Comparison of ENCODE assay signal across 11 cellular contexts in genomic region chr7:2640858-2641257, GRCh38. TPM values are rescaled to one million over a fixed set of nuclear protein-coding genes. Genes with fewer than 3 reads are reported as not detected.
DNase-seq lines count a peak whose midpoint lies in the region; ATAC-seq, FAIRE-seq and TF ChIP-seq lines count a peak whose summit lies in the region.
"Had no signal": no experiment of that assay in that cellular context is flagged by ENCODE, and none has a peak within 500 bp of the region (broad histone marks: within the 10 kb centered on the region; RNA-seq: fewer than 3 reads in every experiment).

No MANE protein-coding gene starts in this region.

- H2BK15ac ChIP-seq in mesenchymal stem cell (ENCODE audit: low read depth, poor library complexity, severe bottlenecking) = no peak overlapping the region

- H3K9me3 Mint-ChIP-seq in IgD-negative memory B cell = no peaks in the 10 kb centered on the region

- in situ Hi-C loops in GM13976 (cut with MboI; ENCODE audit: low sequenced_read_pairs, unreplicated experiment) = no loop called here

- peak overlapping the region; percentile 91 for H2BK5ac ChIP-seq in mesenchymal stem cell (ENCODE audit: low read depth, low read length, poor library complexity, severe bottlenecking)

- H3K36me3 Mint-ChIP-seq in IgD-negative memory B cell = no peaks in the 10 kb centered on the region
- H3K36me3 Mint-ChIP-seq in T-helper 17 cell (ENCODE audit: low read depth) = no peaks in the 10 kb centered on the region
- H3K36me3 Mint-ChIP-seq: activated CD8-positive, alpha-beta memory T cell treated with anti-CD3 and anti-CD28 coated beads, Interleukin-2, amount 10 ng/mL, durations not matched to agents 7 days and 5 days had no signal

- H3K4me2 ChIP-seq in mesenchymal stem cell (ENCODE audit: low read length, poor library complexity, severe bottlenecking) = peak overlapping the region; percentile 18

- H2BK120ac ChIP-seq in mesenchymal stem cell (ENCODE audit: low read depth, low read length) = peak overlapping the region; percentile 88

- 87% methylated on average over 8 of the region's 8 CpGs for WGBS in mesenchymal stem cell
- 81 to 89% (median 83%) methylated on average over 5 to 8 of the region's 8 CpGs for WGBS in small intestine, 3 donors

- H3K27ac ChIP-seq in caudate nucleus (ENCODE audit: low read depth, low read length) = peak overlapping the region; percentile 58
- peak overlapping the region; percentile 95 for H3K27ac ChIP-seq in mesenchymal stem cell (ENCODE audit: low read length, poor library complexity, severe bottlenecking)
- H3K27ac ChIP-seq in temporal lobe (ENCODE audit: low read depth, low read length) = peak overlapping the region; percentile 72
- H3K27ac ChIP-seq in small intestine (ENCODE audit: low read depth in 1 of 2, low read length in 1 of 2) = peak overlapping the region in 1 of 2 donors; percentile 83

- peak overlapping the region; percentile 91 for H4K91ac ChIP-seq in mesenchymal stem cell (ENCODE audit: low read length)

- H2BK12ac ChIP-seq in mesenchymal stem cell (ENCODE audit: low read length in 2 of 2) = peak overlapping the region; percentile 75 to 92

- peak overlapping the region; percentile 86 for H4K8ac ChIP-seq in mesenchymal stem cell (ENCODE audit: low read length)

- DNase-seq in caudate nucleus (lab: John Stamatoyannopoulos, UW) (no peak), mesenchymal stem cell (no peak), small intestine (no peak), GM13976 (ENCODE audit: low spot score) (no peak), T-helper 17 cell (no peak)
- DNase-seq in activated effector memory CD4-positive, alpha-beta T cell treated with anti-CD3 and anti-CD28 coated beads, Interleukin-2, amount 50 U/mL, for 16 hours = no peak
- DNase-seq: activated CD8-positive, alpha-beta memory T cell treated with anti-CD3 and anti-CD28 coated beads, Interleukin-2, amount 10 ng/mL, durations not matched to agents 7 days and 5 days; NCI-H1105; stimulated activated CD4-positive, alpha-beta T cell treated with anti-CD3 and anti-CD28 coated beads, Interleukin-2, amount 100 ng/mL, for 24 hours had no signal

- no peaks in the 10 kb centered on the region for H3K27me3 ChIP-seq in mesenchymal stem cell (ENCODE audit: control insufficient read depth in 1 of 2, insufficient read depth in 1 of 2, low read length in 2 of 2)
- H3K27me3 ChIP-seq in small intestine (ENCODE audit: control insufficient read depth in 2 of 2, insufficient read depth in 2 of 2, low read length in 2 of 2) = no peaks in the 10 kb centered on the region

- H3K27me3 Mint-ChIP-seq in IgD-negative memory B cell (peaks cover 2% of the 10 kb centered on the region), T-helper 17 cell (no peaks in the 10 kb centered on the region)
- H3K27me3 Mint-ChIP-seq: activated CD8-positive, alpha-beta memory T cell treated with anti-CD3 and anti-CD28 coated beads, Interleukin-2, amount 10 ng/mL, durations not matched to agents 7 days and 5 days had no signal

- ATAC-seq in T-helper 17 cell = no peak
- ATAC-seq: activated CD8-positive, alpha-beta memory T cell treated with anti-CD3 and anti-CD28 coated beads, Interleukin-2, amount 10 ng/mL, durations not matched to agents 7 days and 5 days had no signal

- peak overlapping the region; percentile 49 to 83 for H3K4ac ChIP-seq in mesenchymal stem cell (ENCODE audit: low read depth in 1 of 2, low read length in 2 of 2)

- no peak overlapping the region for H3K23ac ChIP-seq in mesenchymal stem cell (ENCODE audit: low read length in 2 of 2)

- peaks cover 0 to 66% of the 10 kb centered on the region in 2 experiments for H3K36me3 ChIP-seq in mesenchymal stem cell (ENCODE audit: control insufficient read depth in 1 of 2, insufficient read depth in 2 of 2, low read depth in 1 of 2, low read length in 2 of 2)
- peaks cover 0 to 4% of the 10 kb centered on the region in 2 donors for H3K36me3 ChIP-seq in small intestine (ENCODE audit: control insufficient read depth in 2 of 2, insufficient read depth in 2 of 2, low read length in 2 of 2)

- H3K9ac ChIP-seq in mesenchymal stem cell (ENCODE audit: low read length) = peak overlapping the region; percentile 62

- H3K9me3 ChIP-seq in mesenchymal stem cell (ENCODE audit: control insufficient read depth, low read length) = no peaks in the 10 kb centered on the region
- no peaks in the 10 kb centered on the region for H3K9me3 ChIP-seq in small intestine (ENCODE audit: control insufficient read depth, low read depth)
- H3K9me3 ChIP-seq in T-helper 17 cell (ENCODE audit: control insufficient read depth, low read length, poor library complexity, severe bottlenecking) = no peaks in the 10 kb centered on the region

- H3K4me1 ChIP-seq in mesenchymal stem cell (ENCODE audit: control insufficient read depth, insufficient read depth, low read depth, low read length) (peaks cover 89% of the 10 kb centered on the region), small intestine (ENCODE audit: control insufficient read depth in 2 of 2, insufficient read depth in 1 of 2, low read depth in 1 of 2, low read length in 1 of 2) (peaks cover 0 to 2% of the 10 kb centered on the region in 2 donors)

- peak overlapping the region; percentile 98 for H2AK5ac ChIP-seq in mesenchymal stem cell (ENCODE audit: low read length, severe bottlenecking)

- peak overlapping the region in 2 of 3 donors; percentile 95 to 96 for H3K27ac Mint-ChIP-seq in IgD-negative memory B cell
- no peak overlapping the region for H3K27ac Mint-ChIP-seq in T-helper 17 cell
- H3K27ac Mint-ChIP-seq: activated CD8-positive, alpha-beta memory T cell treated with anti-CD3 and anti-CD28 coated beads, Interleukin-2, amount 10 ng/mL, durations not matched to agents 7 days and 5 days had no signal

- no peak for FAIRE-seq in small intestine (lab: Jason Lieb, UNC)

- H3K79me1 ChIP-seq in mesenchymal stem cell (replicated peaks; ENCODE audit: low read length, poor library complexity, severe bottlenecking) = no peaks in the 10 kb centered on the region

- H2AFZ ChIP-seq in mesenchymal stem cell (ENCODE audit: low read depth, low read length) = no peak overlapping the region

- TF ChIP-seq CTCF in GM13976 (IDR thresholded peaks at IDR 0.05; ENCODE audit: borderline replicate concordance, control extremely low read depth, extremely low read depth, insufficient read depth, missing control alignments) = no peak

- peak overlapping the region; percentile 78 to 87 for H3K18ac ChIP-seq in mesenchymal stem cell (ENCODE audit: low read depth in 1 of 2, low read length in 2 of 2)

- H3K4me3 ChIP-seq in mesenchymal stem cell (ENCODE audit: insufficient read depth in 1 of 2, low read depth in 1 of 2, low read length in 2 of 2) (no peak overlapping the region), small intestine (ENCODE audit: low read depth in 1 of 2, low read length in 2 of 2) (no peak overlapping the region)

- peaks cover 16 to 36% (median 26%) of the 10 kb centered on the region in 3 donors for H3K4me1 Mint-ChIP-seq in IgD-negative memory B cell
- peaks cover 10% of the 10 kb centered on the region for H3K4me1 Mint-ChIP-seq in T-helper 17 cell

- H3K4me3 Mint-ChIP-seq in IgD-negative memory B cell (peak overlapping the region in 3 of 4 donors; percentile 14 to 65 (median 39)), T-helper 17 cell (no peak overlapping the region)
- H3K4me3 Mint-ChIP-seq: activated CD8-positive, alpha-beta memory T cell treated with anti-CD3 and anti-CD28 coated beads, Interleukin-2, amount 10 ng/mL, durations not matched to agents 7 days and 5 days had no signal

- peak overlapping the region in 1 of 2 experiments; percentile 77 for H3K14ac ChIP-seq in mesenchymal stem cell (ENCODE audit: low read length in 2 of 2)

RNA-seq across cellular contexts. Expression of gene TTYH3, which starts 9.1 kb away (rescaled TPM):
- polyA plus RNA-seq in IgD-negative memory B cell = 2.0 TPM
- polyA plus RNA-seq in mesenchymal stem cell (2013, experiment 1 of 2) = 198 TPM
- polyA plus RNA-seq in mesenchymal stem cell (2013, experiment 2 of 2) = 194 TPM
- total RNA-seq in temporal lobe = 68.4 TPM
- polyA plus RNA-seq in small intestine = 10 to 100 TPM in 1 of 3 donors, 1 to 10 TPM in 2; 6.9 to 32.0 (median 9.2) TPM
- 10 to 100 TPM; 13.2 to 14.8 TPM for total RNA-seq in T-helper 17 cell

RNA-seq across cellular contexts. Expression of gene AMZ1, which starts 47.1 kb away (rescaled TPM):
- polyA plus RNA-seq in IgD-negative memory B cell (1.9 TPM), small intestine (under 1 TPM in 1 of 3 donors, not detected in 2; 0.07 TPM)
- 0.06 TPM for polyA plus RNA-seq in mesenchymal stem cell (2013, experiment 1 of 2)
- polyA plus RNA-seq in mesenchymal stem cell (2013, experiment 2 of 2) = 0.07 TPM
- total RNA-seq in temporal lobe (1.5 TPM), T-helper 17 cell (under 1 TPM; 0.32 to 0.76 TPM)
